In the genomic region with DNA sequence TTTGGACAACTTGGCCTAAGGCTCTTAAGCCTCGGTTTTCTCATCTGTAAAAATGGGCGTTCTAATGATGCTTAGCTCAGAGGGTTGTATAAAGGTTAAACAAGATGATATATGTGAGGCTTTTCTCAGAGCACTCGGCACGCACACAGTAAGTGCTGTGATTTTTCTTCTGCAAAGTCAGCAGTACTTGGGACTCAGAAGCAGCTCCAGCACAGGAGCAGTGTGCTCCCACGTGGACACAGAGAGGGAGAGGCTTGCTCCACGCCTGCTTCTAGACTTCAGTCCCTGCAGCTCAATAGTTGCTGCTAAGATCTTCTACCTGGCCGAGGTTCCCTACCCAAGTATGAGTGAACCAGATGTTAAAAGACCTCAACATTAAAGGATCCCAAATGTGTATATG, we compare ENCODE assay signal across 1 cellular context.
TF ChIP-seq lines count a peak whose summit lies in the region.

No MANE protein-coding gene starts in this region.

TF ChIP-seq in HepG2, 621 proteins besides CTCF, POLR2A, EP300 and RAD21 (continued from another document):
- TF ChIP-seq, protein P1, sequence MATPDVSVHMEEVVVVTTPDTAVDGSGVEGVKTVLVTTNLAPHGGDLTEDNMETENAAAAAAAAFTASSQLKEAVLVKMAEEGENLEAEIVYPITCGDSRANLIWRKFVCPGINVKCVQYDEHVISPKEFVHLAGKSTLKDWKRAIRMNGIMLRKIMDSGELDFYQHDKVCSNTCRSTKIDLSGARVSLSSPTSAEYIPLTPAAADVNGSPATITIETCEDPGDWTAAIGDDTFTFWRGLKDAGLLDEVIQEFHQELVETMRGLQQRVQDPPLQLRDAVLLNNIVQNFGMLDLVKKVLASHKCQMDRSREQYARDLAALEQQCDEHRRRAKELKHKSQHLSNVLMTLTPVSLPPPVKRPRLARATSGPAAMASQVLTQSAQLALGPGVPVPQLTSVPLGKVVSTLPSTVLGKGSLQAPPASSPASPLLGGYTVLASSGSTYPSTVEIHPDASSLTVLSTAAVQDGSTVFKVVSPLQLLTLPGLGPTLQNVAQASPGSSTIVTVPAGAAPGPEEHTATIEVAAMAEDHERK (CRISPR knock-in tag; IDR thresholded peaks at IDR 0.05; ENCODE audit: low read depth), result no peak
- TF ChIP-seq MAFF (IDR thresholded peaks at IDR 0.05; ENCODE audit: low read depth, low read length) (0 out of 2 replicates have a peak, but pooled peaks have one; percentile 23), SOX6 (IDR thresholded peaks at IDR 0.05) (no peak), SOX6 (CRISPR knock-in tag; IDR thresholded peaks at IDR 0.05) (no peak), MAFK (conservative IDR thresholded peaks at IDR 0.05 in 1 of 2, IDR thresholded peaks at IDR 0.05 in 1 of 2; ENCODE audit: low read length in 2 of 2) (peak; percentile 57 to 59)
